ENCODE assay signal across 8 cellular contexts in the genomic region with DNA sequence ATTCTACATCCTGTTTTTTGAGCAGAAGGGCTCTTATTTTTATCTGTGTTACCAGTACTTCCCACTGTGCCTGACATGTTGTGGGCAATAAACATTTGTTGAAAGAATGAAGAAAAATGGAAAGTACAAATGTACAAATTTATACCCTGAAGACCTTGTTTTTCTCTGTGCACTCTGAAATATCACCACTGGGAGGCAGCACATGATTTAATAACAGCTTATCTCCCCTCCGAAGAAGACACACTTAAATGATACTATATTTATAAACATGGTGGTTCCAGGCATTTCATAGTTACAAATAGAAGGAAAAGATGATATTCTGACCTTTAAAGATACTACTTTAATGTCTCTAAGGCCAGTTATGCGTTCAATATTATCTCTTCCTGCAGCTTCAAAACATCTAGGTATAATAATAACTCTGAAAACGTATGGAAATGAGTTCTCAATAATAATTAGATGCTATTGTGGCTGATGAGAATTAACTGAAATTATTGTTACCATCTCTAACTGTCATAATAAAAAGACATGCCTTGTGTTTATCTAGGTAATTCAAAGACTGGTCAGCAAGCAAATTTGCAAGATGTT. TPM values are rescaled to one million over a fixed set of nuclear protein-coding genes. Genes with fewer than 3 reads are reported as not detected.
DNase-seq lines count a peak whose midpoint lies in the region; ATAC-seq and TF ChIP-seq lines count a peak whose summit lies in the region.

No MANE protein-coding gene starts in this region.

- no peaks in the 10 kb centered on the region for H3K36me3 ChIP-seq in trophoblast cell (ENCODE audit: control insufficient read depth in 1 of 2, insufficient read depth in 2 of 2, low read length in 2 of 2)

- H2AK5ac ChIP-seq in trophoblast cell (ENCODE audit: low read length), result no peak overlapping the region

- H3K79me2 ChIP-seq in trophoblast cell (ENCODE audit: control insufficient read depth, insufficient read depth, low read length, poor library complexity), result no peaks in the 10 kb centered on the region

- WGBS in trophoblast cell (ENCODE audit: extremely low coverage, insufficient coverage, insufficient read length), result no CpG with 5 or more reads among the region's 3 CpGs

- no peak overlapping the region for H3K4ac ChIP-seq in trophoblast cell (ENCODE audit: low read depth, low read length)

- no peak overlapping the region for H2BK12ac ChIP-seq in trophoblast cell (ENCODE audit: low read length)

- H3K9ac ChIP-seq in trophoblast cell (ENCODE audit: low read length), result no peak overlapping the region

- H4K91ac ChIP-seq in trophoblast cell (ENCODE audit: low read depth, low read length), result no peak overlapping the region

- H3K79me1 ChIP-seq in trophoblast cell (ENCODE audit: low read length), result no peaks in the 10 kb centered on the region

- H3K4me3 ChIP-seq in AG09309 (ENCODE audit: control insufficient read depth, low read depth, low read length) (no peak overlapping the region), trophoblast cell (ENCODE audit: low read depth, low read length) (no peak overlapping the region)

- no peak overlapping the region for H2AFZ ChIP-seq in trophoblast cell (ENCODE audit: insufficient read depth, low read length, poor library complexity)

- no peaks in the 10 kb centered on the region for H3K9me3 ChIP-seq in trophoblast cell (ENCODE audit: insufficient read depth, low read depth, low read length)

- peak; percentile 61 for TF ChIP-seq CTCF in AG09309 (IDR thresholded peaks at IDR 0.05; ENCODE audit: control insufficient read depth, insufficient read depth, low read depth, low read length, missing control alignments)

- H3K18ac ChIP-seq in trophoblast cell (ENCODE audit: low read length), result no peak overlapping the region

- H3K27ac ChIP-seq in trophoblast cell (ENCODE audit: low read depth, low read length), result no peak overlapping the region

- DNase-seq in AG09309 (ENCODE audit: low read depth) (peak; percentile 34), NCI-H774 (lab: John Stamatoyannopoulos, UW) (peak; percentile 43), fibroblast of the conjunctiva (ENCODE audit: low read depth) (peak; percentile 47), trophoblast cell (peak; percentile 25 to 74), OCI-M2 (lab: John Stamatoyannopoulos, UW; ENCODE audit: unreplicated experiment) (no peak)
- DNase-seq in activated CD8-positive, alpha-beta memory T cell treated with anti-CD3 and anti-CD28 coated beads, Interleukin-2, amount 50 U/mL, for 4 hours, result peak; percentile 51

- no peak overlapping the region for H3K14ac ChIP-seq in trophoblast cell (ENCODE audit: low read length)

- H4K12ac ChIP-seq in trophoblast cell (ENCODE audit: low read depth, low read length), result no peak overlapping the region

- H3K23ac ChIP-seq in trophoblast cell (ENCODE audit: low read length), result no peak overlapping the region

- no peak overlapping the region for H2BK5ac ChIP-seq in trophoblast cell (ENCODE audit: low read depth, low read length, poor library complexity)

- H3K27me3 ChIP-seq in trophoblast cell (ENCODE audit: insufficient read depth, low read length), result no peaks in the 10 kb centered on the region

- H3K4me1 ChIP-seq in trophoblast cell (ENCODE audit: control insufficient read depth in 1 of 2, insufficient read depth in 2 of 2, low read length in 2 of 2), result no peaks in the 10 kb centered on the region

- H2BK120ac ChIP-seq in trophoblast cell (ENCODE audit: insufficient read depth, low read length, poor library complexity), result no peak overlapping the region

- no peak overlapping the region for H3K4me2 ChIP-seq in trophoblast cell (ENCODE audit: low read length)

- ATAC-seq in GM18502 (IDR thresholded peaks at IDR 0.05; ENCODE audit: poor library complexity, unreplicated experiment), result peak; percentile 82
- ATAC-seq in HG03442 (IDR thresholded peaks at IDR 0.05; ENCODE audit: unreplicated experiment), result peak; percentile 82

- no peak overlapping the region for H4K8ac ChIP-seq in trophoblast cell (ENCODE audit: low read depth, low read length)

RNA-seq across cellular contexts. Expression of a gene that starts 12.8 kb away (rescaled TPM):
- 0.03 TPM in 2 replicates for polyA plus RNA-seq in trophoblast cell (2013)

RNA-seq across cellular contexts. Expression of a gene that starts 36.0 kb away (rescaled TPM):
- not detected in 2 replicates for polyA plus RNA-seq in trophoblast cell (2013)
